Comparison of ENCODE assay signal across 1 cellular context in genomic region chr6:168007592-168008338, GRCh38.
TF ChIP-seq lines count a peak whose summit lies in the region.

No MANE protein-coding gene starts in this region.

TF ChIP-seq in WTC11, 78 proteins besides CTCF, POLR2A, EP300 and RAD21 (continued from another document):
- TF ChIP-seq ZNF281 (CRISPR knock-in tag; IDR thresholded peaks at IDR 0.05): no peak
- TF ChIP-seq CREB1 (CRISPR knock-in tag; IDR thresholded peaks at IDR 0.05): no peak
- no peak for TF ChIP-seq PRRX2 (CRISPR knock-in tag; IDR thresholded peaks at IDR 0.05)
- TF ChIP-seq HMGXB4 (CRISPR knock-in tag; IDR thresholded peaks at IDR 0.05): no peak
- TF ChIP-seq ZNF121 (CRISPR knock-in tag; IDR thresholded peaks at IDR 0.05): no peak
- TF ChIP-seq TEAD1 (CRISPR knock-in tag; IDR thresholded peaks at IDR 0.05): no peak
- TF ChIP-seq ESRRA (CRISPR knock-in tag; IDR thresholded peaks at IDR 0.05; ENCODE audit: borderline replicate concordance): no peak
